ENCODE assay signal across 12 cellular contexts in the genomic region with DNA sequence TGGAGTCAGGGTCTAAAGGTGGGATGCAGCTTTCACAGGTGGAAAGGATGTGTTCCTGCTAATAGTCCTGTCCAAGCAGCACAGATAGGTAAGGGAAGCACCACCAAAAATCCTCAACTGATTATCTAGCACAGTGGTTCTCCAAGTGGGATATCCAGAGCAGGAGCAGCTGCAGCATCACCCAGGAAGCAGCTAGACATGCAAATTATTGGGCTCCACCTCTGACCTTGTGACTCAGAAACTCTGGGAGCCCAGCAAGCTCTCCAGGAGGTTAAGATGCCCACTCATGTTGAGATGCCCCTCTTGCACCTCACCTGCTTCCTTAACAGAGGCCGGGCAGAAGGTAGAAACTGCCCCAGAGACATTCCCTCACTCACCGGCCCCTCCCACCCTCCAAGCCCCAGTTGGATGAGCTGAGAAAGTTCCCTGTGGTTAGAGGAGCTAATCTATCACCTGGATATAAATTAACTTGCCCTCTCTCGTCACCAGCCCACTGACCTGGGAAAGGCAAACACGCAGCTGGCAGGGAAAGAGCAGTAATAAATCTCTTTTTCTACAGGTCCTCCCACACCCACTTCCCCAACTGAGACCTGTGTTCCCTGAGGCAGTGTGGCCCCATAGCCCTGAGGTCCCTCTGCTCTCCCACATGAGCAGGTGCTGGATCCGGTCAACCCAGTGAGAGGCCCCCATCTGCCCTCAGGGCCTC. TPM values are rescaled to one million over a fixed set of nuclear protein-coding genes. Genes with fewer than 3 reads are reported as not detected.
DNase-seq lines count a peak whose midpoint lies in the region; ATAC-seq and TF ChIP-seq lines count a peak whose summit lies in the region.
"Had no signal": no experiment of that assay in that cellular context is flagged by ENCODE, and none has a peak within 500 bp of the region (broad histone marks: within the 10 kb centered on the region; RNA-seq: fewer than 3 reads in every experiment).

No MANE protein-coding gene starts in this region.

- H3K4me3 ChIP-seq in RWPE2 (ENCODE audit: severe bottlenecking) (no peak overlapping the region), aorta (ENCODE audit: low read length in 2 of 2) (no peak overlapping the region), spleen (no peak overlapping the region)
- H3K4me3 ChIP-seq: tibial nerve had no signal

- intact Hi-C loops in Right ventricle myocardium inferior (cut with DNase I) (loop anchor here (5.0 kb wide), 1 partner anchor 37 kb away; no protein-coding TSS in a partner anchor), Right ventricle myocardium superior (cut with DNase I) (loop anchor here (5.0 to 10.0 kb wide), 2 partner anchors 38 to 75 kb away; a partner anchor contains a TSS), left colon (cut with DNase I, micrococcal nuclease) (no loop called here), aorta (cut with DNase I) (loop anchor here in 1 of 2 donors (5.0 kb wide), 1 partner anchor 77 kb away; no protein-coding TSS in a partner anchor), spleen (cut with DNase I; ENCODE audit: low total_unique reads) (no loop called here)

- no peak for TF ChIP-seq POLR2A in spleen (IDR thresholded peaks at IDR 0.05)

- H3K9me3 ChIP-seq in RWPE2 (ENCODE audit: severe bottlenecking) (no peaks in the 10 kb centered on the region), aorta (ENCODE audit: control insufficient read depth, low read length) (no peaks in the 10 kb centered on the region), spleen (no peaks in the 10 kb centered on the region)
- H3K9me3 ChIP-seq: tibial nerve had no signal

- 49 to 53% methylated on average over 5 of the region's 5 CpGs for WGBS in aorta, 2 donors
- WGBS in spleen, 5 donors, result 15 to 24% (median 18%) methylated on average over 4 to 5 of the region's 5 CpGs

- ATAC-seq in Right ventricle myocardium inferior (no peak), Right ventricle myocardium superior (ENCODE audit: poor library complexity) (no peak), RWPE2 (ENCODE audit: low read depth) (peak; percentile 44; the same call in 1 of the 3 replicates), left colon (peak; percentile 88), aorta (ENCODE audit: low FRiP score) (no peak), GM19324 (IDR thresholded peaks at IDR 0.05; ENCODE audit: low FRiP score, unreplicated experiment) (no peak)
- ATAC-seq: SK-N-SH treated with all-trans-retinoic acid at 6 μM for 48 hours had no signal

- no peak for TF ChIP-seq CTCF in RWPE2 (IDR thresholded peaks at IDR 0.05; ENCODE audit: poor library complexity, severe bottlenecking)
- TF ChIP-seq CTCF in spleen (IDR thresholded peaks at IDR 0.05 in 8 of 11, conservative IDR thresholded peaks at IDR 0.05 in 3 of 11), result no peak

- peak; percentile 56 for DNase-seq in Right ventricle myocardium inferior (ENCODE audit: missing footprints)
- DNase-seq in Right ventricle myocardium superior, result no peak
- DNase-seq in RWPE2 (ENCODE audit: low spot score), result no peak
- peak; percentile 68 to 79 for DNase-seq in left colon
- peak; percentile 14 to 62 for DNase-seq in aorta
- no peak for DNase-seq in NAMALWA (ENCODE audit: low spot score)
- DNase-seq in spleen, result no peak
- DNase-seq: activated T-cell treated with anti-CD3 and anti-CD28 coated beads, Interleukin-2, amount 50 U/mL, for 48 hours; NCI-H82 had no signal

- H3K4me1 ChIP-seq in RWPE2 (ENCODE audit: insufficient read depth, poor library complexity, severe bottlenecking) (no peaks in the 10 kb centered on the region), aorta (ENCODE audit: control insufficient read depth in 1 of 2, insufficient read depth in 2 of 2, low read length in 2 of 2) (peaks cover 0 to 8% of the 10 kb centered on the region in 2 donors), spleen (peaks cover 0 to 19% (median 0%) of the 10 kb centered on the region in 6 donors)

- H3K36me3 ChIP-seq in RWPE2 (ENCODE audit: low read depth), result no peaks in the 10 kb centered on the region
- H3K36me3 ChIP-seq in aorta (ENCODE audit: control insufficient read depth in 1 of 2, insufficient read depth in 2 of 2, low read length in 1 of 2), result no peaks in the 10 kb centered on the region
- no peaks in the 10 kb centered on the region for H3K36me3 ChIP-seq in spleen
- H3K36me3 ChIP-seq: tibial nerve had no signal

- H3K27ac ChIP-seq in RWPE2 (ENCODE audit: poor library complexity, severe bottlenecking) (no peak overlapping the region), aorta (ENCODE audit: low read depth in 1 of 2, low read length in 2 of 2) (peak overlapping the region in 1 of 2 donors; percentile 55), spleen (peak overlapping the region in 4 of 8 donors; percentile 22 to 66 (median 49))
- H3K27ac ChIP-seq: tibial nerve had no signal

- H3K27me3 ChIP-seq in RWPE2 (ENCODE audit: insufficient read depth, poor library complexity, severe bottlenecking) (no peaks in the 10 kb centered on the region), aorta (ENCODE audit: control insufficient read depth in 1 of 2, insufficient read depth in 2 of 2, low read length in 1 of 2) (no peaks in the 10 kb centered on the region), spleen (replicated peaks in 1 of 7) (peaks cover 0 to 9% (median 0%) of the 10 kb centered on the region in 7 donors)
- H3K27me3 ChIP-seq: tibial nerve had no signal

RNA-seq across cellular contexts. Expression of a gene that starts 39.3 kb away (rescaled TPM):
- 232 TPM for total RNA-seq in Right ventricle myocardium inferior
- 225 TPM for total RNA-seq in Right ventricle myocardium superior
- 10 to 100 TPM in 1 of 2 donors, 1 to 10 TPM in 1; 4.5 to 17.4 TPM for total RNA-seq in left colon
- total RNA-seq in aorta, result 10 to 100 TPM; 65.5 to 72.7 TPM
- 10 to 100 TPM in 1 of 2 donors, 1 to 10 TPM in 1; 6.6 to 16.3 TPM for polyA plus RNA-seq in aorta
- total RNA-seq in spleen, result 10 to 100 TPM in 6 of 7 donors, 1 to 10 TPM in 1; 9.5 to 20.6 (median 13.8) TPM
- polyA plus RNA-seq in spleen, result 1 to 10 TPM; 1.7 to 3.7 (median 2.0) TPM

Comparison
In these comparisons a context has a peak if more than half of its experiments do, and no peak if none do; other contexts are left out.
1. DNase-seq: peak in Right ventricle myocardium inferior (single experiment), left colon (2 of 2) and aorta (2 of 2); none in Right ventricle myocardium superior (single experiment), RWPE2 (single experiment), NAMALWA (single experiment) and spleen (single experiment).
2. ATAC-seq: peak in RWPE2 (single experiment) and left colon (single experiment); none in Right ventricle myocardium inferior (single experiment), Right ventricle myocardium superior (single experiment), aorta (single experiment) and GM19324 (single experiment).
3. intact Hi-C loops: an anchor here in Right ventricle myocardium inferior (5.0 kb wide) and Right ventricle myocardium superior (5.0 to 10.0 kb wide); none called in left colon and spleen.